In the genomic region with DNA sequence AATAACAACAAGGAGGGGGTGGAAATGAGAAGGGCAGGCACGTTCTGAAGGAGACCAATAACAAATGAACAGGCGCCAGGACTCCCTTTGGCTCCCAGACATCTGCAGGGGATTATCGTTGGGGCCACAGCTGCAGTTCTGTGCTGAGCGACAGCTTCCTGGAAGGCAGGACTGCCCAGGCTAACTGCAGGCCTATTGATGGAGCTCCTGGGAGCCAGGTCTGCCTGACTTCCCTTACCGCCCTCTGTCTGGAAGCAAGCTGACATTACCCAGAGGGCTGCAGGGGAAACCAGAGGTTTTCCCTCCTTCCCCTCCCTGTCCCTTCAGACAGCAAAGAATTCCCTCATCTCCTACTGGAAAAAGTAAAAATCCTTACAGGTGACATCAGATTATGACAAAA, we compare ENCODE assay signal across 19 cellular contexts. TPM values are rescaled to one million over a fixed set of nuclear protein-coding genes. Genes with fewer than 3 reads are reported as not detected.
"Had no signal": no experiment of that assay in that cellular context is flagged by ENCODE, and none has a peak within 500 bp of the region (broad histone marks: within the 10 kb centered on the region; RNA-seq: fewer than 3 reads in every experiment).

No MANE protein-coding gene starts in this region.

- H3K9me3 ChIP-seq: esophagus muscularis mucosa, neutrophil, right lobe of liver, spleen, tibial nerve had no signal

- H3K27ac Mint-ChIP-seq: activated CD4-positive, alpha-beta memory T cell treated with anti-CD3 and anti-CD28 coated beads, Interleukin-2, amount 10 ng/mL, durations not matched to agents 7 days and 5 days; activated naive CD8-positive, alpha-beta T cell treated with anti-CD3 and anti-CD28 coated beads for 36 hours; activated T-cell treated with anti-CD3 and anti-CD28 coated beads, Interleukin-2, amount 50 U/mL, for 72 hours; naive thymus-derived CD4-positive, alpha-beta T cell; progenitor cell of endocrine pancreas; stimulated activated memory B cell treated with anti-CD40 and anti-IgM and Interleukin-4, amounts not matched to agents 10 μg/mL and 1 μg/mL and 100 μg/mL, for 72 hours had no signal

- H3K36me3 ChIP-seq: esophagus muscularis mucosa, neutrophil, right lobe of liver, spleen, tibial nerve had no signal

- DNase-seq: activated CD4-positive, alpha-beta memory T cell treated with anti-CD3 and anti-CD28 coated beads, Interleukin-2, amount 10 ng/mL, durations not matched to agents 7 days and 5 days; activated CD4-positive, alpha-beta T cell treated with anti-CD3 and anti-CD28 coated beads for 1 hour; activated gamma-delta T cell treated with Interleukin-2 at 50 U/mL for 16 hours; activated naive CD8-positive, alpha-beta T cell treated with anti-CD3 and anti-CD28 coated beads for 36 hours; activated T-cell treated with anti-CD3 and anti-CD28 coated beads, Interleukin-2, amount 50 U/mL, for 72 hours; anterior cingulate cortex; naive thymus-derived CD4-positive, alpha-beta T cell; right lobe of liver; spleen; stimulated activated CD4-positive, alpha-beta T cell treated with anti-CD3 and anti-CD28 coated beads, Interleukin-1b, Interleukin-23, amount 100 ng/mL, for 48 hours had no signal

- H3K4me3 ChIP-seq: esophagus muscularis mucosa, right lobe of liver, spleen, tibial nerve had no signal

- H3K36me3 Mint-ChIP-seq: activated naive CD8-positive, alpha-beta T cell treated with anti-CD3 and anti-CD28 coated beads for 36 hours; naive thymus-derived CD4-positive, alpha-beta T cell; stimulated activated memory B cell treated with anti-CD40 and anti-IgM and Interleukin-4, amounts not matched to agents 10 μg/mL and 1 μg/mL and 100 μg/mL, for 72 hours had no signal

- H3K9me3 Mint-ChIP-seq: activated CD4-positive, alpha-beta memory T cell treated with anti-CD3 and anti-CD28 coated beads, Interleukin-2, amount 10 ng/mL, durations not matched to agents 7 days and 5 days; activated naive CD8-positive, alpha-beta T cell treated with anti-CD3 and anti-CD28 coated beads for 36 hours; activated T-cell treated with anti-CD3 and anti-CD28 coated beads, Interleukin-2, amount 50 U/mL, for 72 hours; stimulated activated memory B cell treated with anti-CD40 and anti-IgM and Interleukin-4, amounts not matched to agents 10 μg/mL and 1 μg/mL and 100 μg/mL, for 72 hours had no signal

- H3K4me1 Mint-ChIP-seq: activated naive CD8-positive, alpha-beta T cell treated with anti-CD3 and anti-CD28 coated beads for 36 hours; stimulated activated memory B cell treated with anti-CD40 and anti-IgM and Interleukin-4, amounts not matched to agents 10 μg/mL and 1 μg/mL and 100 μg/mL, for 72 hours had no signal

- H3K27ac ChIP-seq: esophagus muscularis mucosa, neutrophil, right lobe of liver, spleen, tibial nerve had no signal

- H3K4me1 ChIP-seq: right lobe of liver had no signal

- ATAC-seq: activated T-cell treated with anti-CD3 and anti-CD28 coated beads, Interleukin-2, amount 50 U/mL, for 72 hours; naive thymus-derived CD4-positive, alpha-beta T cell; right lobe of liver; stimulated activated memory B cell treated with anti-CD40 and anti-IgM and Interleukin-4, amounts not matched to agents 10 μg/mL and 1 μg/mL and 100 μg/mL, for 72 hours had no signal

- H3K4me3 Mint-ChIP-seq: activated CD4-positive, alpha-beta memory T cell treated with anti-CD3 and anti-CD28 coated beads, Interleukin-2, amount 10 ng/mL, durations not matched to agents 7 days and 5 days; activated naive CD8-positive, alpha-beta T cell treated with anti-CD3 and anti-CD28 coated beads for 36 hours; activated T-cell treated with anti-CD3 and anti-CD28 coated beads, Interleukin-2, amount 50 U/mL, for 72 hours; naive thymus-derived CD4-positive, alpha-beta T cell; stimulated activated memory B cell treated with anti-CD40 and anti-IgM and Interleukin-4, amounts not matched to agents 10 μg/mL and 1 μg/mL and 100 μg/mL, for 72 hours had no signal

RNA-seq across cellular contexts. Expression of gene DRD2, which starts 5.0 kb away (rescaled TPM):
- total RNA-seq: activated naive CD8-positive, alpha-beta T cell treated with anti-CD3 and anti-CD28 coated beads for 36 hours; dermis microvascular lymphatic vessel endothelial cell; fibroblast of villous mesenchyme; lung microvascular endothelial cell; naive thymus-derived CD4-positive, alpha-beta T cell; spleen; subcutaneous adipose tissue had no signal
- polyA plus RNA-seq: naive thymus-derived CD4-positive, alpha-beta T cell; spleen had no signal
